7 cellular contexts compared by ENCODE assay signal in genomic region chr3:81760215-81760614, GRCh38. TPM values are rescaled to one million over a fixed set of nuclear protein-coding genes. Genes with fewer than 3 reads are reported as not detected.
DNase-seq lines count a peak whose midpoint lies in the region; ATAC-seq and TF ChIP-seq lines count a peak whose summit lies in the region.

No MANE protein-coding gene starts in this region.

- H3K27me3 Mint-ChIP-seq in WTC11 (ENCODE audit: low read depth) (no peaks in the 10 kb centered on the region), glutamatergic neuron (ENCODE audit: unreplicated experiment) (peaks cover 2% of the 10 kb centered on the region)
- H3K27me3 Mint-ChIP-seq in stimulated activated memory B cell treated with anti-CD40 and anti-IgM and Interleukin-4, amounts not matched to agents 10 μg/mL and 1 μg/mL and 100 μg/mL, for 72 hours, result no peaks in the 10 kb centered on the region

- POLR2A ChIA-PET in WTC11 (lab: Charles Lee), result no interaction called here

- H3K27ac Mint-ChIP-seq in WTC11 (no peak overlapping the region), glutamatergic neuron (ENCODE audit: unreplicated experiment) (no peak overlapping the region)
- peak overlapping the region; percentile 98 for H3K27ac Mint-ChIP-seq in stimulated activated memory B cell treated with anti-CD40 and anti-IgM and Interleukin-4, amounts not matched to agents 10 μg/mL and 1 μg/mL and 100 μg/mL, for 72 hours

- ATAC-seq in WTC11 (no peak), HG02970 (IDR thresholded peaks at IDR 0.05; ENCODE audit: low FRiP score, unreplicated experiment) (no peak)
- no peak for ATAC-seq in stimulated activated memory B cell treated with anti-CD40 and anti-IgM and Interleukin-4, amounts not matched to agents 10 μg/mL and 1 μg/mL and 100 μg/mL, for 72 hours

- DNase-seq in HFF-Myc (ENCODE audit: extremely low read depth, low read depth) (no peak), WTC11 (ENCODE audit: low spot score) (no peak), glutamatergic neuron (no peak), CD1c-positive myeloid dendritic cell (ENCODE audit: extremely low spot score) (no peak), NCI-H1694 treated with DMSO at 0.1 percent for 48 hours (lab: John Stamatoyannopoulos, UW) (no peak)

- H3K4me3 Mint-ChIP-seq in WTC11, result peak overlapping the region; percentile 88
- H3K4me3 Mint-ChIP-seq in glutamatergic neuron (ENCODE audit: unreplicated experiment), result peak overlapping the region; percentile 93
- H3K4me3 Mint-ChIP-seq in stimulated activated memory B cell treated with anti-CD40 and anti-IgM and Interleukin-4, amounts not matched to agents 10 μg/mL and 1 μg/mL and 100 μg/mL, for 72 hours, result peak overlapping the region; percentile 97

- peaks cover 14% of the 10 kb centered on the region for H3K36me3 Mint-ChIP-seq in WTC11
- no peaks in the 10 kb centered on the region for H3K36me3 Mint-ChIP-seq in glutamatergic neuron (ENCODE audit: unreplicated experiment)
- H3K36me3 Mint-ChIP-seq in stimulated activated memory B cell treated with anti-CD40 and anti-IgM and Interleukin-4, amounts not matched to agents 10 μg/mL and 1 μg/mL and 100 μg/mL, for 72 hours, result peaks cover 35% of the 10 kb centered on the region

- H3K4me3 ChIP-seq in HFF-Myc (replicated peaks; ENCODE audit: low read depth, low read length), result peak overlapping the region; percentile 59

- H3K4me1 Mint-ChIP-seq in WTC11, result peaks cover 27% of the 10 kb centered on the region
- no peaks in the 10 kb centered on the region for H3K4me1 Mint-ChIP-seq in glutamatergic neuron (ENCODE audit: low read depth, unreplicated experiment)
- H3K4me1 Mint-ChIP-seq in stimulated activated memory B cell treated with anti-CD40 and anti-IgM and Interleukin-4, amounts not matched to agents 10 μg/mL and 1 μg/mL and 100 μg/mL, for 72 hours, result peaks cover 42% of the 10 kb centered on the region

- TF ChIP-seq CTCF in HFF-Myc (IDR thresholded peaks at IDR 0.05; ENCODE audit: low read depth, low read length, missing control alignments) (no peak), WTC11 (IDR thresholded peaks at IDR 0.05) (no peak), glutamatergic neuron (IDR thresholded peaks at IDR 0.05; ENCODE audit: partially characterized antibody, unreplicated experiment) (no peak)

- CTCF ChIA-PET in WTC11 (lab: Charles Lee), result no interaction called here

- H3K9me3 Mint-ChIP-seq in WTC11 (peaks cover 12% of the 10 kb centered on the region), glutamatergic neuron (ENCODE audit: unreplicated experiment) (peaks cover 3% of the 10 kb centered on the region)
- H3K9me3 Mint-ChIP-seq in stimulated activated memory B cell treated with anti-CD40 and anti-IgM and Interleukin-4, amounts not matched to agents 10 μg/mL and 1 μg/mL and 100 μg/mL, for 72 hours, result peaks cover 6% of the 10 kb centered on the region

TF ChIP-seq in WTC11, 78 proteins besides CTCF, POLR2A, EP300 and RAD21:
- TF ChIP-seq, protein P1, sequence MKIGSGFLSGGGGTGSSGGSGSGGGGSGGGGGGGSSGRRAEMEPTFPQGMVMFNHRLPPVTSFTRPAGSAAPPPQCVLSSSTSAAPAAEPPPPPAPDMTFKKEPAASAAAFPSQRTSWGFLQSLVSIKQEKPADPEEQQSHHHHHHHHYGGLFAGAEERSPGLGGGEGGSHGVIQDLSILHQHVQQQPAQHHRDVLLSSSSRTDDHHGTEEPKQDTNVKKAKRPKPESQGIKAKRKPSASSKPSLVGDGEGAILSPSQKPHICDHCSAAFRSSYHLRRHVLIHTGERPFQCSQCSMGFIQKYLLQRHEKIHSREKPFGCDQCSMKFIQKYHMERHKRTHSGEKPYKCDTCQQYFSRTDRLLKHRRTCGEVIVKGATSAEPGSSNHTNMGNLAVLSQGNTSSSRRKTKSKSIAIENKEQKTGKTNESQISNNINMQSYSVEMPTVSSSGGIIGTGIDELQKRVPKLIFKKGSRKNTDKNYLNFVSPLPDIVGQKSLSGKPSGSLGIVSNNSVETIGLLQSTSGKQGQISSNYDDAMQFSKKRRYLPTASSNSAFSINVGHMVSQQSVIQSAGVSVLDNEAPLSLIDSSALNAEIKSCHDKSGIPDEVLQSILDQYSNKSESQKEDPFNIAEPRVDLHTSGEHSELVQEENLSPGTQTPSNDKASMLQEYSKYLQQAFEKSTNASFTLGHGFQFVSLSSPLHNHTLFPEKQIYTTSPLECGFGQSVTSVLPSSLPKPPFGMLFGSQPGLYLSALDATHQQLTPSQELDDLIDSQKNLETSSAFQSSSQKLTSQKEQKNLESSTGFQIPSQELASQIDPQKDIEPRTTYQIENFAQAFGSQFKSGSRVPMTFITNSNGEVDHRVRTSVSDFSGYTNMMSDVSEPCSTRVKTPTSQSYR (CRISPR knock-in tag; IDR thresholded peaks at IDR 0.05), result no peak
- TF ChIP-seq GRHL2 (CRISPR knock-in tag; IDR thresholded peaks at IDR 0.05; ENCODE audit: insufficient replicate concordance, severe bottlenecking) (no peak), PREB (CRISPR knock-in tag; IDR thresholded peaks at IDR 0.05; ENCODE audit: borderline replicate concordance) (no peak), ATF3 (CRISPR knock-in tag; conservative IDR thresholded peaks at IDR 0.05) (no peak), HMGA2 (CRISPR knock-in tag; IDR thresholded peaks at IDR 0.05) (no peak), E2F1 (CRISPR knock-in tag; IDR thresholded peaks at IDR 0.05) (no peak), MYBL2 (CRISPR knock-in tag; IDR thresholded peaks at IDR 0.05) (no peak), CBFB (CRISPR knock-in tag; IDR thresholded peaks at IDR 0.05; ENCODE audit: low read depth) (no peak), ESRRA (CRISPR knock-in tag; IDR thresholded peaks at IDR 0.05; ENCODE audit: borderline replicate concordance) (no peak)
- TF ChIP-seq, protein P2, sequence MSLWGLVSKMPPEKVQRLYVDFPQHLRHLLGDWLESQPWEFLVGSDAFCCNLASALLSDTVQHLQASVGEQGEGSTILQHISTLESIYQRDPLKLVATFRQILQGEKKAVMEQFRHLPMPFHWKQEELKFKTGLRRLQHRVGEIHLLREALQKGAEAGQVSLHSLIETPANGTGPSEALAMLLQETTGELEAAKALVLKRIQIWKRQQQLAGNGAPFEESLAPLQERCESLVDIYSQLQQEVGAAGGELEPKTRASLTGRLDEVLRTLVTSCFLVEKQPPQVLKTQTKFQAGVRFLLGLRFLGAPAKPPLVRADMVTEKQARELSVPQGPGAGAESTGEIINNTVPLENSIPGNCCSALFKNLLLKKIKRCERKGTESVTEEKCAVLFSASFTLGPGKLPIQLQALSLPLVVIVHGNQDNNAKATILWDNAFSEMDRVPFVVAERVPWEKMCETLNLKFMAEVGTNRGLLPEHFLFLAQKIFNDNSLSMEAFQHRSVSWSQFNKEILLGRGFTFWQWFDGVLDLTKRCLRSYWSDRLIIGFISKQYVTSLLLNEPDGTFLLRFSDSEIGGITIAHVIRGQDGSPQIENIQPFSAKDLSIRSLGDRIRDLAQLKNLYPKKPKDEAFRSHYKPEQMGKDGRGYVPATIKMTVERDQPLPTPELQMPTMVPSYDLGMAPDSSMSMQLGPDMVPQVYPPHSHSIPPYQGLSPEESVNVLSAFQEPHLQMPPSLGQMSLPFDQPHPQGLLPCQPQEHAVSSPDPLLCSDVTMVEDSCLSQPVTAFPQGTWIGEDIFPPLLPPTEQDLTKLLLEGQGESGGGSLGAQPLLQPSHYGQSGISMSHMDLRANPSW (CRISPR knock-in tag; conservative IDR thresholded peaks at IDR 0.05; ENCODE audit: low read depth), result no peak

RNA-seq across cellular contexts. Expression of gene GBE1, which starts 1.2 kb away (rescaled TPM):
- 9.2 to 11.9 TPM (median 11.5 TPM) in 3 replicates for total RNA-seq in WTC11 (2021)
- total RNA-seq in glutamatergic neuron (ENCODE audit: unreplicated experiment), result 11.3 TPM
